Comparison of ENCODE assay signal across 8 cellular contexts in the genomic region with DNA sequence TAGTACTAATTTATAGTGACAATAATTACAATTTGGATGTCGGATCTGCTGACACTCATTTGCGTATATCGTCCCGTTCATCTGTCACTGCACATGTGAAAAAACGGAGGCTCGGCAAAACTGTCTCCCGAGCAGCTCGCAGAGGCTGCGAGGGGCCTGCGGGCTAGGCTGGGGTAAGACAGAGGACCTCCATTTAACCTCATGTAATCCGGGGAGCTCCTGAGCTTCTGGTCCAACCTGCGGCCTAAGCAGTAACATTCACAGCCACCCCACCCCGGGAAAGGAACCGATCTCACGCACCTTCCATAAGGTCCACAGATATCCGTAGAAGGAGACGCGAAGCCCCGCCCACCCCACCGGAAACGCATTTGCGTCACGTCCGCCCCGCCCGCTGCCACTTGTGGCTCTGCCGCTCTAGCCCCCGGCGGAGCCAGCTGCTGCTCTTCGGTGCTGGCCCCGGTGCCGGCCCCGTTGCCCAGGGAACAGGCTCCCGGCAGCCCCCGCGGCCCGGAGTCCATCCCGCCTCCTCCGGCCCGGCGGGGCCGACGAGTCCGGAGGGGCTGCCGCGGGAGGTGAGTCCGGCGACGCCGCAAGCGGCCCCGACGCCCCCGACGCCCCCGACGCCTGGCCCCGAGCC.
DNase-seq lines count a peak whose midpoint lies in the region; ATAC-seq, FAIRE-seq and TF ChIP-seq lines count a peak whose summit lies in the region.

A gene (minus strand): TSS at position 346 of the 637 bp plus-strand sequence. CDS start 39 bp downstream, at position 307.
A gene with protein sequence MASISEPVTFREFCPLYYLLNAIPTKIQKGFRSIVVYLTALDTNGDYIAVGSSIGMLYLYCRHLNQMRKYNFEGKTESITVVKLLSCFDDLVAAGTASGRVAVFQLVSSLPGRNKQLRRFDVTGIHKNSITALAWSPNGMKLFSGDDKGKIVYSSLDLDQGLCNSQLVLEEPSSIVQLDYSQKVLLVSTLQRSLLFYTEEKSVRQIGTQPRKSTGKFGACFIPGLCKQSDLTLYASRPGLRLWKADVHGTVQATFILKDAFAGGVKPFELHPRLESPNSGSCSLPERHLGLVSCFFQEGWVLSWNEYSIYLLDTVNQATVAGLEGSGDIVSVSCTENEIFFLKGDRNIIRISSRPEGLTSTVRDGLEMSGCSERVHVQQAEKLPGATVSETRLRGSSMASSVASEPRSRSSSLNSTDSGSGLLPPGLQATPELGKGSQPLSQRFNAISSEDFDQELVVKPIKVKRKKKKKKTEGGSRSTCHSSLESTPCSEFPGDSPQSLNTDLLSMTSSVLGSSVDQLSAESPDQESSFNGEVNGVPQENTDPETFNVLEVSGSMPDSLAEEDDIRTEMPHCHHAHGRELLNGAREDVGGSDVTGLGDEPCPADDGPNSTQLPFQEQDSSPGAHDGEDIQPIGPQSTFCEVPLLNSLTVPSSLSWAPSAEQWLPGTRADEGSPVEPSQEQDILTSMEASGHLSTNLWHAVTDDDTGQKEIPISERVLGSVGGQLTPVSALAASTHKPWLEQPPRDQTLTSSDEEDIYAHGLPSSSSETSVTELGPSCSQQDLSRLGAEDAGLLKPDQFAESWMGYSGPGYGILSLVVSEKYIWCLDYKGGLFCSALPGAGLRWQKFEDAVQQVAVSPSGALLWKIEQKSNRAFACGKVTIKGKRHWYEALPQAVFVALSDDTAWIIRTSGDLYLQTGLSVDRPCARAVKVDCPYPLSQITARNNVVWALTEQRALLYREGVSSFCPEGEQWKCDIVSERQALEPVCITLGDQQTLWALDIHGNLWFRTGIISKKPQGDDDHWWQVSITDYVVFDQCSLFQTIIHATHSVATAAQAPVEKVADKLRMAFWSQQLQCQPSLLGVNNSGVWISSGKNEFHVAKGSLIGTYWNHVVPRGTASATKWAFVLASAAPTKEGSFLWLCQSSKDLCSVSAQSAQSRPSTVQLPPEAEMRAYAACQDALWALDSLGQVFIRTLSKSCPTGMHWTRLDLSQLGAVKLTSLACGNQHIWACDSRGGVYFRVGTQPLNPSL (N-terminal part only) (plus strand): TSS at position 397 of the 637 bp plus-strand sequence. CDS start 13,781 bp downstream, outside the sequence.

- no peaks in the 10 kb centered on the region for H3K27me3 ChIP-seq in OCI-LY3 (ENCODE audit: low read depth, low read length)

- H3K4me1 ChIP-seq in OCI-LY3 (ENCODE audit: low read length): peaks cover 16% of the 10 kb centered on the region

- peak within 1 kb of the TSS; percentile 88 for H3K4me3 ChIP-seq in OCI-LY3 (ENCODE audit: low read length)

- peaks cover 6% of the 10 kb centered on the region for H3K36me3 ChIP-seq in OCI-LY3 (replicated peaks; ENCODE audit: low read depth, low read length)

- H3K27ac ChIP-seq in OCI-LY3 (ENCODE audit: low read length): peak within 1 kb of the TSS; percentile 91

- peak within 1 kb of the TSS; percentile 50 for H2AFZ ChIP-seq in OCI-LY3 (ENCODE audit: low read depth, low read length)

- TF ChIP-seq CTCF in D721Med (IDR thresholded peaks at IDR 0.05; ENCODE audit: insufficient read depth, missing control alignments): no peak
- no peak for TF ChIP-seq CTCF in OCI-LY3 (IDR thresholded peaks at IDR 0.05; ENCODE audit: low read depth, low read length)

- H3K9ac ChIP-seq in OCI-LY3 (ENCODE audit: low read length): peak within 1 kb of the TSS; percentile 90

- no peaks in the 10 kb centered on the region for H4K20me1 ChIP-seq in OCI-LY3 (ENCODE audit: insufficient read depth, low read length)

- H3K4me2 ChIP-seq in OCI-LY3 (ENCODE audit: low read length): peak within 1 kb of the TSS; percentile 89

- H3K9me3 ChIP-seq in OCI-LY3 (ENCODE audit: insufficient read depth, low read length): no peaks in the 10 kb centered on the region

- peaks cover 13% of the 10 kb centered on the region for H3K79me2 ChIP-seq in OCI-LY3 (ENCODE audit: low read length)

- no peak for FAIRE-seq in D721Med (lab: Jason Lieb, UNC)

- ATAC-seq in GM21526 (IDR thresholded peaks at IDR 0.05; ENCODE audit: low FRiP score, unreplicated experiment): peak; percentile 85

- DNase-seq in D721Med (ENCODE audit: insufficient read length, low spot score) (peak; percentile 78), HuH-7.5 (ENCODE audit: low spot score) (peak; percentile 89), activated T-cell treated with anti-CD3 and anti-CD28 coated beads for 1 hour (ENCODE audit: low read depth) (peak; percentile 98), epidermal melanocyte (ENCODE audit: insufficient read length, low spot score) (peak; percentile 85), middle frontal gyrus (ENCODE audit: extremely low spot score, low spot score) (peak; percentile 95)
- peak; percentile 94 to 96 for DNase-seq in stimulated activated CD8-positive, alpha-beta memory T cell treated with anti-CD3 and anti-CD28 coated beads, Interleukin-2, amount 100 ng/mL, for 1 hour (ENCODE audit: low read depth in 2 of 2)

Comparison
In these comparisons a context has a peak if more than half of its experiments do, and no peak if none do; other contexts are left out.
1. Peak in every context shown above with its lines: DNase-seq, ATAC-seq, H3K4me3 ChIP-seq and H3K27ac ChIP-seq.